ENCODE assay signal across 1 cellular context in genomic region chr17:78746949-78747269, GRCh38.
A peak's percentile ranks its signal among the peaks of the same experiment; 100 is the strongest.
TF ChIP-seq lines count a peak whose summit lies in the region.

No MANE protein-coding gene starts in this region.

TF ChIP-seq in HepG2, 621 proteins besides CTCF, POLR2A, EP300 and RAD21 (continued from another document):
- TF ChIP-seq, protein P1, sequence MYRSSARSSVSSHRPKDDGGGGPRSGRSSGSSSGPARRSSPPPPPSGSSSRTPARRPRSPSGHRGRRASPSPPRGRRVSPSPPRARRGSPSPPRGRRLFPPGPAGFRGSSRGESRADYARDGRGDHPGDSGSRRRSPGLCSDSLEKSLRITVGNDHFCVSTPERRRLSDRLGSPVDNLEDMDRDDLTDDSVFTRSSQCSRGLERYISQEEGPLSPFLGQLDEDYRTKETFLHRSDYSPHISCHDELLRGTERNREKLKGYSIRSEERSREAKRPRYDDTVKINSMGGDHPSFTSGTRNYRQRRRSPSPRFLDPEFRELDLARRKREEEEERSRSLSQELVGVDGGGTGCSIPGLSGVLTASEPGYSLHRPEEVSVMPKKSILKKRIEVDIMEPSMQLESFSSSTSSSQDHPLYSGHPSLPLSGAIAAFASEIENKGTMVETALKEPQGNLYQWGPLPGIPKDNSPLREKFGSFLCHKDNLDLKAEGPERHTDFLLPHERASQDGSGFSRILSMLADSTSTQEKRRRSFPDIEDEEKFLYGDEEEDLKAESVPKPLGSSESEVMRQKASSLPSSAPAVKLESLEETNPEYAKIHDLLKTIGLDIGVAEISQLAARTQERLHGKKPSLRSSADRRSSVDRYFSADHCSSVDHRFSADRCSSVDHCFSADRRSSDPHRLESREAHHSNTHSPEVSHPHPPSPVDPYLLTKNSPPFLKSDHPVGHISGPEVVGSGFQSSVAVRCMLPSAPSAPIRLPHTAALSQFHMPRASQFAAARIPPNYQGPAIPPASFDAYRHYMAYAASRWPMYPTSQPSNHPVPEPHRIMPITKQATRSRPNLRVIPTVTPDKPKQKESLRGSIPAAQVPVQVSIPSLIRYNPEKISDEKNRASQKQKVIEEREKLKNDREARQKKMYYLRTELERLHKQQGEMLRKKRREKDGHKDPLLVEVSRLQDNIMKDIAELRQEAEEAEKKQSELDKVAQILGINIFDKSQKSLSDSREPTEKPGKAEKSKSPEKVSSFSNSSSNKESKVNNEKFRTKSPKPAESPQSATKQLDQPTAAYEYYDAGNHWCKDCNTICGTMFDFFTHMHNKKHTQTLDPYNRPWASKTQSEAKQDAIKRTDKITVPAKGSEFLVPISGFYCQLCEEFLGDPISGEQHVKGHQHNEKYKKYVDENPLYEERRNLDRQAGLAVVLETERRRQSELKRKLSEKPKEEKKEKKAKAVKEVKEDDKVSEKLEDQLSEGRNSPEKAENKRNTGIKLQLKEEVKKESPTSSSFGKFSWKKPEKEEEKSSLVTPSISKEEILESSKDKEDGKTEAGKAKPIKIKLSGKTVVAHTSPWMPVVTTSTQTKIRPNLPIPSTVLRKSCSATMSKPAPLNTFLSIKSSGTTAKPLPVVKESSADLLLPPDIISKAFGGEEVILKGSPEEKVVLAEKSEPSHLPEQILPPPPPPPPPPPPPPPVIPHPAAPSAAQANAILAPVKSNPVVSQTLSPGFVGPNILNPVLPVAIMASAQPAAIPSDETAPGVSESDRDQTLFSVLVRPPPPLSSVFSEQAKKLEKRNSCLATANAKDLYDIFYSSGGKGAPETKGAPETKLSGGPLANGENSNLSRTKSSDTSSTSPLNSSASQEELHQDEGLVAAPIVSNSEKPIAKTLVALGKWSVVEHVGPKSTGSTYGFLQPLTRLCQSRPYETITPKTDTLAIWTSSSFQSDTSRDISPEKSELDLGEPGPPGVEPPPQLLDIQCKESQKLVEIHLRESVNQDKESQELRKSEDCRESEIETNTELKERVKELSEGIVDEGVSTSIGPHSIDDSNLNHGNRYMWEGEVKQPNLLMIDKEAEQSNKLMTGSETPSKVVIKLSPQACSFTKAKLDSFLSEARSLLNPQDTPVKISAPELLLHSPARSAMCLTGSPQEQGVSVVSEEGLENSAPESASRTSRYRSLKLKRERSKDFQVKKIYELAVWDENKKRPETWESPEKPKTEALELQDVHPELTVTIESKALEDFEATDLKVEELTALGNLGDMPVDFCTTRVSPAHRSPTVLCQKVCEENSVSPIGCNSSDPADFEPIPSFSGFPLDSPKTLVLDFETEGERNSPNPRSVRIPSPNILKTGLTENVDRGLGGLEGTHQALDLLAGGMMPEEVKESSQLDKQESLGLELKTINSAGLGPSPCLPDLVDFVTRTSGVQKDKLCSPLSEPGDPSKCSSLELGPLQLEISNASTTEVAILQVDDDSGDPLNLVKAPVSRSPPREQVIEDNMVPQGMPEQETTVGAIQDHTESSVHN (CRISPR knock-in tag; IDR thresholded peaks at IDR 0.05), result no peak
- peak; percentile 18; the same call in 1 of the 2 replicates for TF ChIP-seq MAZ (IDR thresholded peaks at IDR 0.05; ENCODE audit: borderline replicate concordance, low read depth, low read length)
- no peak for TF ChIP-seq MAZ (CRISPR knock-in tag; IDR thresholded peaks at IDR 0.05; ENCODE audit: low read depth)
- TF ChIP-seq GABPB1 (CRISPR knock-in tag; IDR thresholded peaks at IDR 0.05), result no peak
- TF ChIP-seq ESRRA (CRISPR knock-in tag; IDR thresholded peaks at IDR 0.05; ENCODE audit: low read depth), result no peak
- TF ChIP-seq ZNF350 (CRISPR knock-in tag; IDR thresholded peaks at IDR 0.05; ENCODE audit: borderline replicate concordance, low read depth), result no peak
- TF ChIP-seq, protein P2, sequence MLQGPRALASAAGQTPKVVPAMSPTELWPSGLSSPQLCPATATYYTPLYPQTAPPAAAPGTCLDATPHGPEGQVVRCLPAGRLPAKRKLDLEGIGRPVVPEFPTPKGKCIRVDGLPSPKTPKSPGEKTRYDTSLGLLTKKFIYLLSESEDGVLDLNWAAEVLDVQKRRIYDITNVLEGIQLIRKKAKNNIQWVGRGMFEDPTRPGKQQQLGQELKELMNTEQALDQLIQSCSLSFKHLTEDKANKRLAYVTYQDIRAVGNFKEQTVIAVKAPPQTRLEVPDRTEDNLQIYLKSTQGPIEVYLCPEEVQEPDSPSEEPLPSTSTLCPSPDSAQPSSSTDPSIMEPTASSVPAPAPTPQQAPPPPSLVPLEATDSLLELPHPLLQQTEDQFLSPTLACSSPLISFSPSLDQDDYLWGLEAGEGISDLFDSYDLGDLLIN (CRISPR knock-in tag; IDR thresholded peaks at IDR 0.05; ENCODE audit: borderline replicate concordance), result no peak
- peak; percentile 48; the same call in 1 of the 2 replicates for TF ChIP-seq PHF21A (CRISPR knock-in tag; IDR thresholded peaks at IDR 0.05)
- TF ChIP-seq, protein P3, sequence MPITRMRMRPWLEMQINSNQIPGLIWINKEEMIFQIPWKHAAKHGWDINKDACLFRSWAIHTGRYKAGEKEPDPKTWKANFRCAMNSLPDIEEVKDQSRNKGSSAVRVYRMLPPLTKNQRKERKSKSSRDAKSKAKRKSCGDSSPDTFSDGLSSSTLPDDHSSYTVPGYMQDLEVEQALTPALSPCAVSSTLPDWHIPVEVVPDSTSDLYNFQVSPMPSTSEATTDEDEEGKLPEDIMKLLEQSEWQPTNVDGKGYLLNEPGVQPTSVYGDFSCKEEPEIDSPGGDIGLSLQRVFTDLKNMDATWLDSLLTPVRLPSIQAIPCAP (CRISPR knock-in tag; IDR thresholded peaks at IDR 0.05; ENCODE audit: low read depth), result no peak
- TF ChIP-seq CCAR2 (optimal IDR thresholded peaks at IDR 0.05; ENCODE audit: low read depth, low read length), result no peak
- TF ChIP-seq LCORL (IDR thresholded peaks at IDR 0.05), result 0 out of 2 replicates have a peak, but pooled peaks have one; percentile 28
- 0 out of 2 replicates have a peak, but pooled peaks have one; percentile 5 for TF ChIP-seq LCORL (CRISPR knock-in tag; IDR thresholded peaks at IDR 0.05)
- no peak for TF ChIP-seq SKI (IDR thresholded peaks at IDR 0.05; ENCODE audit: partially characterized antibody)
- no peak; the same call in 1 of the 2 replicates for TF ChIP-seq YEATS2 (CRISPR knock-in tag; IDR thresholded peaks at IDR 0.05; ENCODE audit: borderline replicate concordance)
- TF ChIP-seq, protein P4, sequence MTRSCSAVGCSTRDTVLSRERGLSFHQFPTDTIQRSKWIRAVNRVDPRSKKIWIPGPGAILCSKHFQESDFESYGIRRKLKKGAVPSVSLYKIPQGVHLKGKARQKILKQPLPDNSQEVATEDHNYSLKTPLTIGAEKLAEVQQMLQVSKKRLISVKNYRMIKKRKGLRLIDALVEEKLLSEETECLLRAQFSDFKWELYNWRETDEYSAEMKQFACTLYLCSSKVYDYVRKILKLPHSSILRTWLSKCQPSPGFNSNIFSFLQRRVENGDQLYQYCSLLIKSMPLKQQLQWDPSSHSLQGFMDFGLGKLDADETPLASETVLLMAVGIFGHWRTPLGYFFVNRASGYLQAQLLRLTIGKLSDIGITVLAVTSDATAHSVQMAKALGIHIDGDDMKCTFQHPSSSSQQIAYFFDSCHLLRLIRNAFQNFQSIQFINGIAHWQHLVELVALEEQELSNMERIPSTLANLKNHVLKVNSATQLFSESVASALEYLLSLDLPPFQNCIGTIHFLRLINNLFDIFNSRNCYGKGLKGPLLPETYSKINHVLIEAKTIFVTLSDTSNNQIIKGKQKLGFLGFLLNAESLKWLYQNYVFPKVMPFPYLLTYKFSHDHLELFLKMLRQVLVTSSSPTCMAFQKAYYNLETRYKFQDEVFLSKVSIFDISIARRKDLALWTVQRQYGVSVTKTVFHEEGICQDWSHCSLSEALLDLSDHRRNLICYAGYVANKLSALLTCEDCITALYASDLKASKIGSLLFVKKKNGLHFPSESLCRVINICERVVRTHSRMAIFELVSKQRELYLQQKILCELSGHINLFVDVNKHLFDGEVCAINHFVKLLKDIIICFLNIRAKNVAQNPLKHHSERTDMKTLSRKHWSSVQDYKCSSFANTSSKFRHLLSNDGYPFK (CRISPR knock-in tag; IDR thresholded peaks at IDR 0.05; ENCODE audit: borderline replicate concordance), result no peak
- no peak for TF ChIP-seq PHF5A (CRISPR knock-in tag; IDR thresholded peaks at IDR 0.05; ENCODE audit: low read depth, unreplicated experiment)
- TF ChIP-seq TBP (CRISPR knock-in tag; IDR thresholded peaks at IDR 0.05), result no peak
- TF ChIP-seq ZNF362 (CRISPR knock-in tag; IDR thresholded peaks at IDR 0.05; ENCODE audit: borderline replicate concordance), result peak; percentile 81; the same call in 1 of the 2 replicates
- TF ChIP-seq ZNF101 (CRISPR knock-in tag; IDR thresholded peaks at IDR 0.05; ENCODE audit: borderline replicate concordance, low read depth), result no peak
